8 cellular contexts compared by ENCODE assay signal in the genomic region with DNA sequence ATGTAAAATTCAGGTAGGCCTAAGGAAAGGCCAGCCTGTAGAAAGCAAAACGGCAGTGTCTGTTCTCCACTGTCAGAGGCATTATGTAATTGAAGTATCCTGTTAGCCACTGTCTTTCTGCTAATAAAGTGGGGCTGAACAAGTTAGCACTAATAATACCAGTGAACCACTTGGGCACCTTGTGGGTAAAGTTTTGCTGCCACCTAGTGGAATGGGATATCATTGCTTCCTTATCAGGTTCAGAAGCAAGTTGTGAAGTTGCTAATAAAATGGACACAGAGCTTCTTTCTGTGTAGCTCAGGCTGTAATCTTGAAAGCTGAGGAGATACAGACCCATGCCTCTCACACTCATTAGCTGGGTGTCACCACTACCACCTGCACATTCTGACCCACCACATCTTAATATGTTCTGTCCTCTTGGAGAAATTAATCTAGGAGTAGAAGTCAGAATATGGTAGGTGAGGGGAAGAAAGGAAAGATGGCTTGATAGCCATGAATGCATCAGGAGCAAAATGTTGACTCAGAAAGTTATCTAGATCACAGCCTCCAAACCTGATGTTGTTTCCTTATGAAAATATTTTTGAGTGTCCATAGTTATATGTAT.
DNase-seq lines count a peak whose midpoint lies in the region; ATAC-seq lines count a peak whose summit lies in the region.

No MANE protein-coding gene starts in this region.

- in situ Hi-C loops in T47D (cut with HindIII; ENCODE audit: low pct_unique_long_range_greater_than_20kb, low sequenced_read_pairs), result no loop called here

- ATAC-seq in GM21723 (IDR thresholded peaks at IDR 0.05; ENCODE audit: unreplicated experiment) (peak; percentile 89), GM21423 (IDR thresholded peaks at IDR 0.05; ENCODE audit: unreplicated experiment) (no peak)

- DNase-seq in EL, result peak; percentile 70
- DNase-seq in NAMALWA (ENCODE audit: low spot score), result peak; percentile 93
- peak; percentile 69 for DNase-seq in SIG-M5 treated with dmso at 0.1 percent for 504 hours (lab: John Stamatoyannopoulos, UW; ENCODE audit: unreplicated experiment)
- peak; percentile 66 to 86 for DNase-seq in T47D (ENCODE audit: low read depth in 1 of 2, low spot score in 1 of 2)
- DNase-seq in iris pigment epithelial cell (ENCODE audit: low read depth), result peak; percentile 77
- peak in 2 of 3 experiments; percentile 23 to 45 for DNase-seq in stimulated activated CD4-positive, alpha-beta T cell treated with anti-CD3 and anti-CD28 coated beads, TNF-alpha, amount 100 ng/mL, for 24 hours (ENCODE audit: low read depth in 3 of 3)

Comparison
In these comparisons a context has a peak if more than half of its experiments do, and no peak if none do; other contexts are left out.
1. DNase-seq: peak in every context shown above with its lines; median percentile 93 in NAMALWA; 77 in iris pigment epithelial cell; 76 in T47D; 70 in EL; 69 in SIG-M5 treated with dmso at 0.1 percent for 504 hours; 34 in stimulated activated CD4-positive, alpha-beta T cell treated with anti-CD3 and anti-CD28 coated beads, TNF-alpha, amount 100 ng/mL, for 24 hours.